In genomic region chr4:22129454-22130075, GRCh38 we compare ENCODE assay signal across 7 cellular contexts.
DNase-seq lines count a peak whose midpoint lies in the region; ATAC-seq lines count a peak whose summit lies in the region.

No MANE protein-coding gene starts in this region.

- H3K36me3 Mint-ChIP-seq in T-helper 2 cell treated with Interferon-gamma antibody and Interleukin-4, amounts not matched to agents 5 μg/mL and 100 μg/mL, for 36 hours (ENCODE audit: low read depth), result no peaks in the 10 kb centered on the region

- no peak overlapping the region for H3K4me3 Mint-ChIP-seq in T-helper 2 cell treated with Interferon-gamma antibody and Interleukin-4, amounts not matched to agents 5 μg/mL and 100 μg/mL, for 36 hours

- H3K4me1 Mint-ChIP-seq in T-helper 2 cell treated with Interferon-gamma antibody and Interleukin-4, amounts not matched to agents 5 μg/mL and 100 μg/mL, for 36 hours (ENCODE audit: low read depth), result no peaks in the 10 kb centered on the region

- peak; percentile 43 for DNase-seq in EH (ENCODE audit: low read depth)
- peak; percentile 29 for DNase-seq in HS-27A (ENCODE audit: low read depth)
- peak; percentile 5 for DNase-seq in T-helper 2 cell treated with Interferon-gamma antibody and Interleukin-4, amounts not matched to agents 5 μg/mL and 100 μg/mL, for 36 hours (ENCODE audit: low spot score)
- DNase-seq in iPS DF 4.7 (ENCODE audit: extremely low read depth, low spot score), result peak; percentile 76
- DNase-seq in activated gamma-delta T cell (lab: John Stamatoyannopoulos, UW), result no peak

- ATAC-seq in HG03521 (IDR thresholded peaks at IDR 0.05; ENCODE audit: unreplicated experiment) (no peak), HG02884 (IDR thresholded peaks at IDR 0.05; ENCODE audit: unreplicated experiment) (no peak)

- no peak overlapping the region for H3K27ac Mint-ChIP-seq in T-helper 2 cell treated with Interferon-gamma antibody and Interleukin-4, amounts not matched to agents 5 μg/mL and 100 μg/mL, for 36 hours

- H3K9me3 Mint-ChIP-seq in T-helper 2 cell treated with Interferon-gamma antibody and Interleukin-4, amounts not matched to agents 5 μg/mL and 100 μg/mL, for 36 hours, result peaks cover 6% of the 10 kb centered on the region

- H3K27me3 Mint-ChIP-seq in T-helper 2 cell treated with Interferon-gamma antibody and Interleukin-4, amounts not matched to agents 5 μg/mL and 100 μg/mL, for 36 hours (ENCODE audit: low read depth), result no peaks in the 10 kb centered on the region
